In genomic region chr2:144415381-144415780, GRCh38 we compare ENCODE assay signal across 23 cellular contexts.
A peak's percentile ranks its signal among the peaks of the same experiment; 100 is the strongest.
DNase-seq lines count a peak whose midpoint lies in the region; ATAC-seq, FAIRE-seq and TF ChIP-seq lines count a peak whose summit lies in the region.
"Had no signal": no experiment of that assay in that cellular context is flagged by ENCODE, and none has a peak within 500 bp of the region (broad histone marks: within the 10 kb centered on the region; RNA-seq: fewer than 3 reads in every experiment).

No MANE protein-coding gene starts in this region.

- no peak overlapping the region for H3K4me3 ChIP-seq in right cardiac atrium (ENCODE audit: low read length)
- no peak overlapping the region for H3K4me3 ChIP-seq in K562
- H3K4me3 ChIP-seq: ascending aorta had no signal

- TF ChIP-seq POLR2A in K562 (conservative IDR thresholded peaks at IDR 0.05) = no peak

- H3K4me3 Mint-ChIP-seq in naive B cell = no peak overlapping the region
- H3K4me3 Mint-ChIP-seq in activated CD4-positive, alpha-beta T cell treated with anti-CD3 and anti-CD28 coated beads for 36 hours = no peak overlapping the region
- H3K4me3 Mint-ChIP-seq: CD4-positive, alpha-beta T cell; naive thymus-derived CD8-positive, alpha-beta T cell had no signal

- peaks cover 2% of the 10 kb centered on the region for H3K4me1 ChIP-seq in right cardiac atrium (ENCODE audit: control insufficient read depth, insufficient read depth, low read length)
- H3K4me1 ChIP-seq in K562 (replicated peaks in 1 of 2; ENCODE audit: control insufficient read depth in 2 of 2, insufficient read depth in 2 of 2, low read length in 2 of 2) = no peaks in the 10 kb centered on the region
- H3K4me1 ChIP-seq: ascending aorta had no signal

- CTCF ChIA-PET in K562 (lab: Yijun Ruan, JAX; ENCODE audit: low intra/inter-chr PET ratio) = no interaction called here
- CTCF ChIA-PET in activated CD4-positive, alpha-beta T cell treated with anti-CD3 and anti-CD28 coated beads for 36 hours (lab: Charles Lee) = no interaction called here

- intact Hi-C loops in right cardiac atrium (cut with DNase I) = no loop called here
- intact Hi-C loops in cardiac septum (cut with DNase I) = no loop called here
- intact Hi-C loops in K562 (cut with micrococcal nuclease) = no loop called here
- intact Hi-C loops in activated CD4-positive, alpha-beta T cell treated with anti-CD3 and anti-CD28 coated beads for 36 hours (cut with DNase I, micrococcal nuclease) = loop anchor here in 1 of 2 experiments (2.0 kb wide), 1 partner anchor 39 kb away; no protein-coding TSS in a partner anchor

- no peaks in the 10 kb centered on the region for H3K27me3 Mint-ChIP-seq in naive B cell
- peaks cover 2% of the 10 kb centered on the region for H3K27me3 Mint-ChIP-seq in activated CD4-positive, alpha-beta T cell treated with anti-CD3 and anti-CD28 coated beads for 36 hours
- H3K27me3 Mint-ChIP-seq: CD4-positive, alpha-beta T cell had no signal

- H3K9me3 ChIP-seq in right cardiac atrium (ENCODE audit: control insufficient read depth, low read length) (no peaks in the 10 kb centered on the region), K562 (replicated peaks; ENCODE audit: control insufficient read depth, insufficient read depth, low read depth, low read length) (no peaks in the 10 kb centered on the region)
- H3K9me3 ChIP-seq: ascending aorta had no signal

- H3K79me2 ChIP-seq in K562 (ENCODE audit: control insufficient read depth, insufficient read depth, low read length) = peaks cover 64% of the 10 kb centered on the region

- H3K36me3 ChIP-seq in K562 (ENCODE audit: control insufficient read depth, insufficient read depth, low read length) = peaks cover 91% of the 10 kb centered on the region

- no peak for TF ChIP-seq RAD21 in K562 (CRISPR knock-in tag; conservative IDR thresholded peaks at IDR 0.05 in 1 of 2, IDR thresholded peaks at IDR 0.05 in 1 of 2)

- FAIRE-seq in K562 (lab: Jason Lieb, UNC) = no peak
- FAIRE-seq: endometrium, urothelium cell line had no signal

- H3K36me3 Mint-ChIP-seq in naive B cell = peaks cover 11 to 20% of the 10 kb centered on the region in 2 donors
- H3K36me3 Mint-ChIP-seq in activated CD4-positive, alpha-beta T cell treated with anti-CD3 and anti-CD28 coated beads for 36 hours (ENCODE audit: low read depth) = peaks cover 2% of the 10 kb centered on the region

- H4K20me1 ChIP-seq in K562 (replicated peaks; ENCODE audit: control insufficient read depth, insufficient read depth, low read length) = no peaks in the 10 kb centered on the region; the same call in 1 of the 2 replicates

- H3K4me2 ChIP-seq in K562 (ENCODE audit: insufficient read depth, low read length) = no peak overlapping the region

- TF ChIP-seq EP300 in K562 (IDR thresholded peaks at IDR 0.05; ENCODE audit: low read length) = no peak

- in situ Hi-C loops in K562 (cut with MboI) = no loop called here

- DNase-seq in right cardiac atrium = no peak
- DNase-seq in cardiac septum (ENCODE audit: low spot score) = no peak
- DNase-seq in K562 (ENCODE audit: extremely low read depth in 1 of 4, low spot score in 3 of 4) = no peak
- no peak for DNase-seq in naive B cell
- DNase-seq in activated CD4-positive, alpha-beta T cell treated with anti-CD3 and anti-CD28 coated beads for 36 hours = no peak
- DNase-seq in activated CD8-positive, alpha-beta memory T cell treated with anti-CD3 and anti-CD28 coated beads for 24 hours = no peak
- DNase-seq: activated CD4-positive, alpha-beta T cell treated with anti-CD3 and anti-CD28 coated beads for 4 hours; activated CD8-positive, alpha-beta memory T cell treated with anti-CD3 and anti-CD28 coated beads, Interleukin-2, amount 50 U/mL, for 48 hours; activated naive CD4-positive, alpha-beta T cell treated with Interleukin-2 at 50 U/mL for 16 hours; CD4-positive, alpha-beta T cell; islet precursor cell; KG1; naive thymus-derived CD8-positive, alpha-beta T cell; NCI-H1930; NCI-H226; NK-92 treated with Interleukin-12 subunit alpha and Interleukin-12 subunit beta, amount 100 ng/mL, for 24 hours; stimulated activated CD4-positive, alpha-beta T cell treated with anti-CD3 and anti-CD28 coated beads, Interleukin-2, amount 100 ng/mL, for 48 hours had no signal

- peak overlapping the region; percentile 27 for H3K27ac ChIP-seq in right cardiac atrium (ENCODE audit: low read length)
- no peak overlapping the region for H3K27ac ChIP-seq in K562 (ENCODE audit: extremely low read depth, low read depth, low read length)
- H3K27ac ChIP-seq: ascending aorta had no signal

- H3K27ac Mint-ChIP-seq in naive B cell = peak overlapping the region in 4 of 6 donors; percentile 25 to 72 (median 48)
- H3K27ac Mint-ChIP-seq in activated CD4-positive, alpha-beta T cell treated with anti-CD3 and anti-CD28 coated beads for 36 hours = no peak overlapping the region
- H3K27ac Mint-ChIP-seq: CD4-positive, alpha-beta T cell had no signal

- H3K9me1 ChIP-seq in K562 (ENCODE audit: control insufficient read depth, insufficient read depth, low read length) = no peaks in the 10 kb centered on the region

- H3K27me3 ChIP-seq in right cardiac atrium (ENCODE audit: control insufficient read depth, insufficient read depth) = no peaks in the 10 kb centered on the region
- H3K27me3 ChIP-seq in K562 (ENCODE audit: control insufficient read depth in 2 of 2, insufficient read depth in 2 of 2, low read length in 2 of 2) = no peaks in the 10 kb centered on the region
- H3K27me3 ChIP-seq: ascending aorta had no signal

- no peak overlapping the region for H3K9ac ChIP-seq in K562 (ENCODE audit: insufficient read depth in 1 of 2, low read depth in 2 of 2, low read length in 2 of 2)

- no peak for ATAC-seq in right cardiac atrium
- no peak for ATAC-seq in K562
- no peak for ATAC-seq in naive B cell (ENCODE audit: low read depth in 2 of 2)
- no peak for ATAC-seq in GM21526 (IDR thresholded peaks at IDR 0.05; ENCODE audit: low FRiP score, unreplicated experiment)
- no peak for ATAC-seq in activated CD4-positive, alpha-beta T cell treated with anti-CD3 and anti-CD28 coated beads for 36 hours
- ATAC-seq in SK-N-SH treated with all-trans-retinoic acid at 6 μM for 48 hours = no peak
- ATAC-seq: HCT116; naive thymus-derived CD8-positive, alpha-beta T cell had no signal

- BruUV-seq in K562 (replicated peaks; lab: Mats Ljungman, UMichigan) = no TSS peak

- H2AFZ ChIP-seq in K562 (ENCODE audit: low read depth, low read length) = no peak overlapping the region

- 88% methylated on average over 4 of the region's 4 CpGs for WGBS in right cardiac atrium
- 95% methylated on average over 4 of the region's 4 CpGs for WGBS in K562 (ENCODE audit: insufficient coverage, low coverage, missing lambda C conversion rate)

- peaks cover 5 to 16% (median 15%) of the 10 kb centered on the region in 3 donors for H3K4me1 Mint-ChIP-seq in naive B cell
- H3K4me1 Mint-ChIP-seq in activated CD4-positive, alpha-beta T cell treated with anti-CD3 and anti-CD28 coated beads for 36 hours = peaks cover 20% of the 10 kb centered on the region

- POLR2A ChIA-PET in K562 (lab: Yijun Ruan, JAX) = interaction anchor here (1.0 kb wide), 1 partner anchor 23 kb away, joined by 5 read pairs; no protein-coding TSS in a partner anchor
- POLR2A ChIA-PET in activated CD4-positive, alpha-beta T cell treated with anti-CD3 and anti-CD28 coated beads for 36 hours (lab: Charles Lee) = interaction anchor here (1.0 kb wide), 1 partner anchor 72 kb away, joined by 3 read pairs; no protein-coding TSS in a partner anchor

- H3K9me3 Mint-ChIP-seq in naive B cell = no peaks in the 10 kb centered on the region
- no peaks in the 10 kb centered on the region for H3K9me3 Mint-ChIP-seq in activated CD4-positive, alpha-beta T cell treated with anti-CD3 and anti-CD28 coated beads for 36 hours (ENCODE audit: low read depth)
- H3K9me3 Mint-ChIP-seq: CD4-positive, alpha-beta T cell had no signal

- TF ChIP-seq CTCF in K562 (IDR thresholded peaks at IDR 0.05 in 2 of 3, conservative IDR thresholded peaks at IDR 0.05 in 1 of 3; ENCODE audit: insufficient read depth in 2 of 3, low read depth in 1 of 3, low read length in 3 of 3) = no peak

TF ChIP-seq in K562, 482 proteins besides CTCF, POLR2A, EP300 and RAD21 (continues in another document):
- TF ChIP-seq ZNF311 (CRISPR knock-in tag; IDR thresholded peaks at IDR 0.05) (no peak), ZFP36 (IDR thresholded peaks at IDR 0.05; ENCODE audit: low read depth, low read length, partially characterized antibody) (no peak), RBM22 (IDR thresholded peaks at IDR 0.05; ENCODE audit: low read depth, low read length, poor library complexity, severe bottlenecking) (peak; percentile 35)

TF ChIP-seq in SK-N-SH treated with all-trans-retinoic acid at 6 μM for 48 hours, 23 proteins besides CTCF, POLR2A, EP300 and RAD21:
- TF ChIP-seq CSDC2 (CRISPR knock-in tag; IDR thresholded peaks at IDR 0.05) (no peak), ARNTL (CRISPR knock-in tag; IDR thresholded peaks at IDR 0.05; ENCODE audit: borderline replicate concordance, low read depth) (no peak), ISL1 (CRISPR knock-in tag; IDR thresholded peaks at IDR 0.05) (no peak), ZNF565 (CRISPR knock-in tag; conservative IDR thresholded peaks at IDR 0.05; ENCODE audit: low read depth) (no peak), TCF4 (CRISPR knock-in tag; IDR thresholded peaks at IDR 0.05; ENCODE audit: borderline replicate concordance) (no peak), POU6F1 (CRISPR knock-in tag; IDR thresholded peaks at IDR 0.05; ENCODE audit: borderline replicate concordance, low read depth) (no peak)
